In the genomic region with DNA sequence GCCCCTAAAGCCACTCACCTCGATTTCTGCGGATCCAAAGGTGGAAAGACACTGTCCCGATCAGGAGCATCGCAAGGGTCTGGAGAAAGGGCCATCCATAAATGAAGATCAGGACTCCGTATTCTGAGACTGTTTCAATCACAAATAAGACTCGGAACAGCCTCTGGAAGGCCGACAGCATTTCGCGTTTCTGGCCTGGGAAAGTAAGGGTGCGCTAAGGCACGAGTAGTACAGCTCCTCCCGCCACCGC, we compare ENCODE assay signal across 2 cellular contexts.
A peak's percentile ranks its signal among the peaks of the same experiment; 100 is the strongest.
TF ChIP-seq lines count a peak whose summit lies in the region.

No MANE protein-coding gene starts in this region.

TF ChIP-seq in K562, 482 proteins besides CTCF, POLR2A, EP300 and RAD21 (continues in another document):
- 0 out of 2 replicates have a peak, but pooled peaks have one; percentile 1 for TF ChIP-seq GTF2E2 (tag; IDR thresholded peaks at IDR 0.05)
- TF ChIP-seq MTF1 (CRISPR knock-in tag; IDR thresholded peaks at IDR 0.05; ENCODE audit: borderline replicate concordance), result no peak
- TF ChIP-seq, protein P1, sequence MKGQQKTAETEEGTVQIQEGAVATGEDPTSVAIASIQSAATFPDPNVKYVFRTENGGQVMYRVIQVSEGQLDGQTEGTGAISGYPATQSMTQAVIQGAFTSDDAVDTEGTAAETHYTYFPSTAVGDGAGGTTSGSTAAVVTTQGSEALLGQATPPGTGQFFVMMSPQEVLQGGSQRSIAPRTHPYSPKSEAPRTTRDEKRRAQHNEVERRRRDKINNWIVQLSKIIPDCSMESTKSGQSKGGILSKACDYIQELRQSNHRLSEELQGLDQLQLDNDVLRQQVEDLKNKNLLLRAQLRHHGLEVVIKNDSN (CRISPR knock-in tag; IDR thresholded peaks at IDR 0.05), result no peak
- TF ChIP-seq DMBX1 (CRISPR knock-in tag; IDR thresholded peaks at IDR 0.05; ENCODE audit: borderline replicate concordance), result 0 out of 2 replicates have a peak, but pooled peaks have one; percentile 4
- no peak for TF ChIP-seq TARDBP (IDR thresholded peaks at IDR 0.05)
- TF ChIP-seq ARID2 (IDR thresholded peaks at IDR 0.05), result no peak
- TF ChIP-seq ETV1 (tag; conservative IDR thresholded peaks at IDR 0.05; ENCODE audit: low read depth), result 0 out of 2 replicates have a peak, but pooled peaks have one; percentile 4
- TF ChIP-seq ZNF232 (CRISPR knock-in tag; IDR thresholded peaks at IDR 0.05), result no peak
- 0 out of 2 replicates have a peak, but pooled peaks have one; percentile 5 for TF ChIP-seq HCFC1 (IDR thresholded peaks at IDR 0.05; ENCODE audit: low read depth, low read length)
- TF ChIP-seq KDM4B (IDR thresholded peaks at IDR 0.05; ENCODE audit: borderline replicate concordance in 2 of 2, low read depth in 1 of 2), result no peak
- peak in 1 of 2 experiments; percentile 26; a peak in 1 of 4 replicates for TF ChIP-seq TBL1XR1 (IDR thresholded peaks at IDR 0.05; ENCODE audit: low read length in 2 of 2)
- no peak for TF ChIP-seq L3MBTL2 (IDR thresholded peaks at IDR 0.05)
- no peak for TF ChIP-seq DPF2 (IDR thresholded peaks at IDR 0.05)
- no peak for TF ChIP-seq MEF2D (tag; conservative IDR thresholded peaks at IDR 0.05; ENCODE audit: low read depth)
- TF ChIP-seq MYC (IDR thresholded peaks at IDR 0.05; ENCODE audit: low read depth, low read length), result no peak
- no peak for TF ChIP-seq MYC (CRISPR knock-in tag; IDR thresholded peaks at IDR 0.05; ENCODE audit: borderline replicate concordance, low read depth)
- TF ChIP-seq, protein P2, sequence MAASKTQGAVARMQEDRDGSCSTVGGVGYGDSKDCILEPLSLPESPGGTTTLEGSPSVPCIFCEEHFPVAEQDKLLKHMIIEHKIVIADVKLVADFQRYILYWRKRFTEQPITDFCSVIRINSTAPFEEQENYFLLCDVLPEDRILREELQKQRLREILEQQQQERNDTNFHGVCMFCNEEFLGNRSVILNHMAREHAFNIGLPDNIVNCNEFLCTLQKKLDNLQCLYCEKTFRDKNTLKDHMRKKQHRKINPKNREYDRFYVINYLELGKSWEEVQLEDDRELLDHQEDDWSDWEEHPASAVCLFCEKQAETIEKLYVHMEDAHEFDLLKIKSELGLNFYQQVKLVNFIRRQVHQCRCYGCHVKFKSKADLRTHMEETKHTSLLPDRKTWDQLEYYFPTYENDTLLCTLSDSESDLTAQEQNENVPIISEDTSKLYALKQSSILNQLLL (CRISPR knock-in tag; IDR thresholded peaks at IDR 0.05; ENCODE audit: borderline replicate concordance), result no peak
- TF ChIP-seq MNT (conservative IDR thresholded peaks at IDR 0.05), result no peak
- TF ChIP-seq ZNF140 (CRISPR knock-in tag; IDR thresholded peaks at IDR 0.05), result no peak
- TF ChIP-seq ID3 (CRISPR knock-in tag; IDR thresholded peaks at IDR 0.05), result no peak
- no peak for TF ChIP-seq ID3 (tag; IDR thresholded peaks at IDR 0.05)
- TF ChIP-seq ZBTB1 (CRISPR knock-in tag; IDR thresholded peaks at IDR 0.05; ENCODE audit: borderline replicate concordance, low read depth), result no peak; the same call in 1 of the 2 replicates
- TF ChIP-seq OTX1 (CRISPR knock-in tag; IDR thresholded peaks at IDR 0.05), result no peak
- TF ChIP-seq DIDO1 (tag; IDR thresholded peaks at IDR 0.05; ENCODE audit: low read depth), result no peak
- no peak for TF ChIP-seq ZKSCAN1 (IDR thresholded peaks at IDR 0.05; ENCODE audit: low read depth, low read length)
- no peak for TF ChIP-seq KLF10 (CRISPR knock-in tag; IDR thresholded peaks at IDR 0.05)
- TF ChIP-seq HMG20B (CRISPR knock-in tag; IDR thresholded peaks at IDR 0.05), result no peak
- TF ChIP-seq NRF1 (conservative IDR thresholded peaks at IDR 0.05 in 1 of 2, IDR thresholded peaks at IDR 0.05 in 1 of 2), result no peak
- no peak for TF ChIP-seq ZBTB2 (IDR thresholded peaks at IDR 0.05)
- 0 out of 2 replicates have a peak, but pooled peaks have one; percentile 57 for TF ChIP-seq ZNF431 (CRISPR knock-in tag; IDR thresholded peaks at IDR 0.05)
- TF ChIP-seq ELF2 (CRISPR knock-in tag; IDR thresholded peaks at IDR 0.05), result no peak
- TF ChIP-seq POLR3G (IDR thresholded peaks at IDR 0.05; ENCODE audit: extremely low read depth, insufficient read length, insufficient replicate concordance), result no peak
- no peak for TF ChIP-seq DDX20 (tag; IDR thresholded peaks at IDR 0.05; ENCODE audit: low read depth)
- TF ChIP-seq DNMT1 (IDR thresholded peaks at IDR 0.05), result no peak
- no peak for TF ChIP-seq RAD51 (IDR thresholded peaks at IDR 0.05; ENCODE audit: borderline replicate concordance, low read depth)

TF ChIP-seq in GM12891, 5 proteins besides CTCF, POLR2A, EP300 and RAD21:
- TF ChIP-seq SPI1 (IDR thresholded peaks at IDR 0.05; ENCODE audit: low read depth, low read length), result no peak
- TF ChIP-seq POLR2AphosphoS5 (IDR thresholded peaks at IDR 0.05; ENCODE audit: low read depth, low read length), result no peak
- TF ChIP-seq TAF1 (IDR thresholded peaks at IDR 0.05; ENCODE audit: low read depth, low read length), result no peak
- TF ChIP-seq POU2F2 (IDR thresholded peaks at IDR 0.05; ENCODE audit: low read depth, low read length), result no peak
- no peak for TF ChIP-seq PAX5 (IDR thresholded peaks at IDR 0.05; ENCODE audit: insufficient read depth, low read length, severe bottlenecking)
TF ChIP-seq in GM12891: peak in this region for 0.
